Comparison of ENCODE assay signal across 10 cellular contexts in genomic region chr10:29257106-29257783, GRCh38. TPM values are rescaled to one million over a fixed set of nuclear protein-coding genes. Genes with fewer than 3 reads are reported as not detected.
DNase-seq lines count a peak whose midpoint lies in the region; ATAC-seq and TF ChIP-seq lines count a peak whose summit lies in the region.
"Had no signal": no experiment of that assay in that cellular context is flagged by ENCODE, and none has a peak within 500 bp of the region (broad histone marks: within the 10 kb centered on the region; RNA-seq: fewer than 3 reads in every experiment).

No MANE protein-coding gene starts in this region.

- intact Hi-C loops in IMR-90 (cut with micrococcal nuclease): loop anchor here (5.0 kb wide), 1 partner anchor 580 kb away; the partner anchor contains the start of gene BAMBI
- intact Hi-C loops in transverse colon (cut with DNase I; ENCODE audit: low total_unique reads): no loop called here

- no peak overlapping the region for H2AK5ac ChIP-seq in IMR-90 (ENCODE audit: low read depth, low read length)

- H3K4me2 ChIP-seq in IMR-90 (ENCODE audit: low read depth, low read length): peak overlapping the region; percentile 62

- H3K27ac Mint-ChIP-seq in stimulated activated effector memory CD8-positive, alpha-beta T cell treated with anti-CD3 and anti-CD28 coated beads, Interleukin-12 subunit alpha, Interleukin-12 subunit beta, amount 100 ng/mL, for 72 hours: no peak overlapping the region
- no peak overlapping the region for H3K27ac Mint-ChIP-seq in activated T-cell treated with anti-CD3 and anti-CD28 coated beads, Interleukin-2, amount 50 U/mL, for 72 hours

- BruUV-seq in IMR-90 (replicated peaks; lab: Mats Ljungman, UMichigan): no TSS peak

- H3K4me1 ChIP-seq in IMR-90 (ENCODE audit: control insufficient read depth, insufficient read depth, low read length) (peaks cover 12% of the 10 kb centered on the region), transverse colon (peaks cover 0 to 6% (median 0%) of the 10 kb centered on the region in 4 donors)

- H2BK15ac ChIP-seq in IMR-90 (ENCODE audit: low read depth, low read length): no peak overlapping the region; the same call in 2 of the 3 replicates

- no peaks in the 10 kb centered on the region for H4K20me1 ChIP-seq in IMR-90 (ENCODE audit: insufficient read depth, low read length)

- TF ChIP-seq POLR2A in IMR-90 (IDR thresholded peaks at IDR 0.05; ENCODE audit: low read depth, low read length) (no peak), transverse colon (IDR thresholded peaks at IDR 0.05) (no peak)

- ATAC-seq in IMR-90 (ENCODE audit: low read depth): peak; percentile 93
- ATAC-seq in stimulated activated effector memory CD8-positive, alpha-beta T cell treated with anti-CD3 and anti-CD28 coated beads, Interleukin-12 subunit alpha, Interleukin-12 subunit beta, amount 100 ng/mL, for 72 hours: no peak
- no peak for ATAC-seq in activated T-cell treated with anti-CD3 and anti-CD28 coated beads, Interleukin-2, amount 50 U/mL, for 72 hours (replicated peaks in 1 of 2)
- ATAC-seq in HG03442 (IDR thresholded peaks at IDR 0.05; ENCODE audit: unreplicated experiment): no peak

- no peaks in the 10 kb centered on the region for H3K36me3 Mint-ChIP-seq in stimulated activated effector memory CD8-positive, alpha-beta T cell treated with anti-CD3 and anti-CD28 coated beads, Interleukin-12 subunit alpha, Interleukin-12 subunit beta, amount 100 ng/mL, for 72 hours
- H3K36me3 Mint-ChIP-seq in activated T-cell treated with anti-CD3 and anti-CD28 coated beads, Interleukin-2, amount 50 U/mL, for 72 hours (ENCODE audit: insufficient read depth in 2 of 2): no peaks in the 10 kb centered on the region

- H3K27me3 Mint-ChIP-seq in activated T-cell treated with anti-CD3 and anti-CD28 coated beads, Interleukin-2, amount 50 U/mL, for 72 hours (ENCODE audit: low read depth): peaks cover 26% of the 10 kb centered on the region

- H3K4ac ChIP-seq in IMR-90 (ENCODE audit: low read depth, low read length): no peak overlapping the region

- POLR2A ChIA-PET in IMR-90 (lab: Charles Lee; ENCODE audit: unreplicated experiment): no interaction called here

- DNase-seq in IMR-90 (peak; percentile 86), astrocyte of the hippocampus (ENCODE audit: low read depth, low spot score) (peak; percentile 84), kidney tubule cell (ENCODE audit: low spot score) (peak; percentile 5), transverse colon (peak; percentile 53)
- DNase-seq in stimulated activated effector memory CD8-positive, alpha-beta T cell treated with anti-CD3 and anti-CD28 coated beads, Interleukin-12 subunit alpha, Interleukin-12 subunit beta, amount 100 ng/mL, for 72 hours (ENCODE audit: low spot score in 2 of 2): no peak
- no peak for DNase-seq in activated CD4-positive, alpha-beta T cell treated with anti-CD3 and anti-CD28 coated beads, Interleukin-2, amount 50 U/mL, for 48 hours
- DNase-seq in activated T-cell treated with anti-CD3 and anti-CD28 coated beads, Interleukin-2, amount 50 U/mL, for 72 hours: no peak
- DNase-seq: NCI-H526 treated with DMSO at 0.1 percent for 48 hours had no signal

- 0 out of 2 replicates have a peak overlapping the region, but pooled peaks have one; percentile 10 for H3K14ac ChIP-seq in IMR-90 (replicated peaks; ENCODE audit: low read depth, low read length)

- no peak overlapping the region for H3K56ac ChIP-seq in IMR-90 (ENCODE audit: extremely low read depth, insufficient read depth, low read length)

- H3K23ac ChIP-seq in IMR-90 (ENCODE audit: low read depth, low read length): no peak overlapping the region

- in situ Hi-C loops in IMR-90 (cut with MboI; ENCODE audit: low sequenced_read_pairs): no loop called here
- in situ Hi-C loops in transverse colon (cut with MboI; ENCODE audit: low pct_ligation_motif_present in 1 of 4, low pct_unique_long_range_greater_than_20kb in 1 of 4, low sequenced_read_pairs in 3 of 4): no loop called here

- no peak overlapping the region for H2BK120ac ChIP-seq in IMR-90 (ENCODE audit: low read depth, low read length)

- no peaks in the 10 kb centered on the region for H3K9me1 ChIP-seq in IMR-90 (ENCODE audit: insufficient read depth, low read length)

- H3K36me3 ChIP-seq in IMR-90 (ENCODE audit: control insufficient read depth, insufficient read depth, low read length) (no peaks in the 10 kb centered on the region), transverse colon (no peaks in the 10 kb centered on the region)

- peaks cover 51% of the 10 kb centered on the region for H3K27me3 ChIP-seq in IMR-90 (ENCODE audit: control insufficient read depth, insufficient read depth, low read length)
- H3K27me3 ChIP-seq in transverse colon: no peaks in the 10 kb centered on the region

- H3K4me3 ChIP-seq in IMR-90 (ENCODE audit: insufficient read depth, low read depth, low read length) (no peak overlapping the region), transverse colon (no peak overlapping the region)

- CTCF ChIA-PET in IMR-90 (lab: Yijun Ruan, JAX): interaction anchor here (0.8 kb wide), 1 partner anchor 128 kb away, joined by 4 read pairs; no protein-coding TSS in a partner anchor

- H3K27ac ChIP-seq in IMR-90 (ENCODE audit: insufficient read depth, low read length): peak overlapping the region; percentile 42; the same call in 1 of the 2 replicates
- peak overlapping the region; percentile 40 to 69 (median 56) for H3K27ac ChIP-seq in transverse colon

- no peak overlapping the region for H2AFZ ChIP-seq in IMR-90 (replicated peaks; ENCODE audit: low read length, poor library complexity)

- no CpG with 5 or more reads among the region's 11 CpGs for WGBS in IMR-90 (ENCODE audit: extremely low coverage in 2 of 2, insufficient read length in 1 of 2), 2 experiments
- WGBS in transverse colon (ENCODE audit: low coverage in 1 of 2), 2 donors: 43 to 44% methylated on average over 4 to 11 of the region's 11 CpGs

- H4K91ac ChIP-seq in IMR-90 (ENCODE audit: insufficient read depth, low read depth, low read length): no peak overlapping the region

- H2BK5ac ChIP-seq in IMR-90 (ENCODE audit: low read depth, low read length, poor library complexity, severe bottlenecking): no peak overlapping the region

- H3K9me3 ChIP-seq in IMR-90 (ENCODE audit: control insufficient read depth, insufficient read depth, low read length) (peaks cover 2% of the 10 kb centered on the region; the same call in 1 of the 2 replicates), transverse colon (no peaks in the 10 kb centered on the region)

- no peak overlapping the region for H3K4me3 Mint-ChIP-seq in stimulated activated effector memory CD8-positive, alpha-beta T cell treated with anti-CD3 and anti-CD28 coated beads, Interleukin-12 subunit alpha, Interleukin-12 subunit beta, amount 100 ng/mL, for 72 hours
- H3K4me3 Mint-ChIP-seq in activated T-cell treated with anti-CD3 and anti-CD28 coated beads, Interleukin-2, amount 50 U/mL, for 72 hours: no peak overlapping the region

- no peak overlapping the region for H4K8ac ChIP-seq in IMR-90 (ENCODE audit: low read depth in 2 of 2, low read length in 2 of 2)

- dilution Hi-C loops in IMR-90 (cut with HindIII; ENCODE audit: low sequenced_read_pairs, unreplicated experiment): no loop called here

- no peak overlapping the region for H3K9ac ChIP-seq in IMR-90 (ENCODE audit: low read depth, low read length)

- no peak overlapping the region for H2AK9ac ChIP-seq in IMR-90 (replicated peaks; ENCODE audit: low read depth, low read length, poor library complexity)

- no peak for TF ChIP-seq EP300 in transverse colon (IDR thresholded peaks at IDR 0.05; ENCODE audit: low read depth)

- TF ChIP-seq CTCF in IMR-90 (conservative IDR thresholded peaks at IDR 0.05; ENCODE audit: low read depth, low read length): no peak
- no peak for TF ChIP-seq CTCF in transverse colon (IDR thresholded peaks at IDR 0.05)

- no peaks in the 10 kb centered on the region for H3K9me3 Mint-ChIP-seq in stimulated activated effector memory CD8-positive, alpha-beta T cell treated with anti-CD3 and anti-CD28 coated beads, Interleukin-12 subunit alpha, Interleukin-12 subunit beta, amount 100 ng/mL, for 72 hours
- no peaks in the 10 kb centered on the region for H3K9me3 Mint-ChIP-seq in activated T-cell treated with anti-CD3 and anti-CD28 coated beads, Interleukin-2, amount 50 U/mL, for 72 hours

- H3K79me1 ChIP-seq in IMR-90 (ENCODE audit: low read depth in 1 of 2, low read length in 2 of 2): no peaks in the 10 kb centered on the region

- H4K5ac ChIP-seq in IMR-90 (ENCODE audit: low read depth, low read length): no peak overlapping the region

- H3K18ac ChIP-seq in IMR-90 (ENCODE audit: low read depth, low read length): no peak overlapping the region

- TF ChIP-seq RAD21 in IMR-90 (IDR thresholded peaks at IDR 0.05; ENCODE audit: low read length): no peak

- 0 out of 2 replicates have a peak overlapping the region, but pooled peaks have one; percentile 33 for H2BK20ac ChIP-seq in IMR-90 (ENCODE audit: low read depth, low read length)

- no peaks in the 10 kb centered on the region for H3K4me1 Mint-ChIP-seq in stimulated activated effector memory CD8-positive, alpha-beta T cell treated with anti-CD3 and anti-CD28 coated beads, Interleukin-12 subunit alpha, Interleukin-12 subunit beta, amount 100 ng/mL, for 72 hours
- no peaks in the 10 kb centered on the region for H3K4me1 Mint-ChIP-seq in activated T-cell treated with anti-CD3 and anti-CD28 coated beads, Interleukin-2, amount 50 U/mL, for 72 hours (ENCODE audit: low read depth)

TF ChIP-seq in IMR-90, 13 proteins besides CTCF, POLR2A, EP300 and RAD21 (continues in another document):
- TF ChIP-seq CEBPB (IDR thresholded peaks at IDR 0.05; ENCODE audit: low read depth, low read length) (peak; percentile 95), RFX5 (IDR thresholded peaks at IDR 0.05; ENCODE audit: low read depth, low read length) (no peak), MXI1 (IDR thresholded peaks at IDR 0.05; ENCODE audit: borderline replicate concordance, low read depth, low read length) (peak; percentile 11; the same call in 1 of the 2 replicates)
- TF ChIP-seq, protein P1, sequence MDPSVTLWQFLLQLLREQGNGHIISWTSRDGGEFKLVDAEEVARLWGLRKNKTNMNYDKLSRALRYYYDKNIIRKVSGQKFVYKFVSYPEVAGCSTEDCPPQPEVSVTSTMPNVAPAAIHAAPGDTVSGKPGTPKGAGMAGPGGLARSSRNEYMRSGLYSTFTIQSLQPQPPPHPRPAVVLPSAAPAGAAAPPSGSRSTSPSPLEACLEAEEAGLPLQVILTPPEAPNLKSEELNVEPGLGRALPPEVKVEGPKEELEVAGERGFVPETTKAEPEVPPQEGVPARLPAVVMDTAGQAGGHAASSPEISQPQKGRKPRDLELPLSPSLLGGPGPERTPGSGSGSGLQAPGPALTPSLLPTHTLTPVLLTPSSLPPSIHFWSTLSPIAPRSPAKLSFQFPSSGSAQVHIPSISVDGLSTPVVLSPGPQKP (IDR thresholded peaks at IDR 0.05; ENCODE audit: borderline replicate concordance, low read depth, low read length): no peak

RNA-seq across cellular contexts. Expression of gene LYZL1, which starts 31.6 kb away (rescaled TPM):
- total RNA-seq in IMR-90 (2012; rRNA removed): not detected in 2 replicates
- not detected in 2 replicates for polyA plus RNA-seq in IMR-90 (2012; rRNA removed)
- polyA plus RNA-seq in IMR-90 (2012; cell fraction: cytosol; rRNA removed): not detected in 2 replicates
- polyA plus RNA-seq in IMR-90 (2012; cell fraction: nucleus; rRNA removed; ENCODE audit: low replicate concordance): not detected in 2 replicates
- not detected for total RNA-seq in transverse colon
- not detected for total RNA-seq in activated T-cell treated with anti-CD3 and anti-CD28 coated beads, Interleukin-2, amount 50 U/mL, for 72 hours
- total RNA-seq: activated CD8-positive, alpha-beta memory T cell treated with anti-CD3 and anti-CD28 coated beads for 36 hours had no signal

Comparison
In these comparisons a context has a peak if more than half of its experiments do, and no peak if none do; other contexts are left out.
1. DNase-seq: peak in IMR-90 (single experiment), astrocyte of the hippocampus (single experiment), kidney tubule cell (single experiment) and transverse colon (single experiment); none in stimulated activated effector memory CD8-positive, alpha-beta T cell treated with anti-CD3 and anti-CD28 coated beads, Interleukin-12 subunit alpha, Interleukin-12 subunit beta, amount 100 ng/mL, for 72 hours (0 of 2), activated CD4-positive, alpha-beta T cell treated with anti-CD3 and anti-CD28 coated beads, Interleukin-2, amount 50 U/mL, for 48 hours (0 of 2) and activated T-cell treated with anti-CD3 and anti-CD28 coated beads, Interleukin-2, amount 50 U/mL, for 72 hours (0 of 2).